In genomic region chr11:33598426-33599069, GRCh38 we compare ENCODE assay signal across 17 cellular contexts.
DNase-seq lines count a peak whose midpoint lies in the region; ATAC-seq lines count a peak whose summit lies in the region.
"Had no signal": no experiment of that assay in that cellular context is flagged by ENCODE, and none has a peak within 500 bp of the region (broad histone marks: within the 10 kb centered on the region; RNA-seq: fewer than 3 reads in every experiment).

No MANE protein-coding gene starts in this region.

- H3K27me3 ChIP-seq in Karpas-422 (ENCODE audit: low read length) = peaks cover 3% of the 10 kb centered on the region; the same call in 1 of the 2 replicates
- H3K27me3 ChIP-seq: colonic mucosa, tibial nerve had no signal

- H3K9me3 Mint-ChIP-seq in naive thymus-derived CD8-positive, alpha-beta T cell = peaks cover 0 to 3% (median 0%) of the 10 kb centered on the region in 9 donors
- H3K9me3 Mint-ChIP-seq: CD4-positive, alpha-beta T cell; immature natural killer cell had no signal

- no peaks in the 10 kb centered on the region for H4K20me1 ChIP-seq in Karpas-422 (ENCODE audit: insufficient read depth, low read depth, low read length)

- no peak overlapping the region for H2AFZ ChIP-seq in Karpas-422 (ENCODE audit: low read length)

- H3K4me3 ChIP-seq in Karpas-422 (ENCODE audit: low read length) = no peak overlapping the region
- H3K4me3 ChIP-seq: colonic mucosa, tibial nerve had no signal

- H3K4me1 Mint-ChIP-seq in naive thymus-derived CD8-positive, alpha-beta T cell = no peaks in the 10 kb centered on the region
- H3K4me1 Mint-ChIP-seq: immature natural killer cell had no signal

- H3K27me3 Mint-ChIP-seq in naive thymus-derived CD8-positive, alpha-beta T cell = peaks cover 16 to 46% (median 35%) of the 10 kb centered on the region in 5 donors

- peak; percentile 43 for DNase-seq in Karpas-422
- peak; percentile 77 for DNase-seq in NCI-H2227 (lab: John Stamatoyannopoulos, UW; ENCODE audit: unreplicated experiment)
- DNase-seq in cerebellar cortex (ENCODE audit: low spot score) = peak; percentile 78
- DNase-seq in pons (ENCODE audit: low spot score) = peak; percentile 11
- DNase-seq in sciatic nerve (ENCODE audit: low spot score) = no peak
- DNase-seq in activated CD4-positive, alpha-beta T cell treated with anti-CD3 and anti-CD28 coated beads, Interleukin-2, amount 50 U/mL, for 1 hour = no peak
- no peak for DNase-seq in naive thymus-derived CD8-positive, alpha-beta T cell
- no peak for DNase-seq in SW 1271 (lab: John Stamatoyannopoulos, UW)
- DNase-seq: activated naive CD4-positive, alpha-beta T cell treated with anti-CD3 and anti-CD28 coated beads for 36 hours; CD4-positive, alpha-beta T cell; colonic mucosa; GOT3; immature natural killer cell; NCI-H1048; small intestine; T1000 had no signal

- H3K9me3 ChIP-seq in Karpas-422 (ENCODE audit: low read length) = peaks cover 9% of the 10 kb centered on the region; the same call in 1 of the 2 replicates
- H3K9me3 ChIP-seq: colonic mucosa had no signal

- H3K4me1 ChIP-seq in Karpas-422 (ENCODE audit: low read length) = peaks cover 3% of the 10 kb centered on the region; the same call in 1 of the 2 replicates
- H3K4me1 ChIP-seq: colonic mucosa had no signal

- no peak overlapping the region for H3K9ac ChIP-seq in Karpas-422 (ENCODE audit: low read length)

- no peak overlapping the region for H3K27ac ChIP-seq in Karpas-422 (ENCODE audit: low read length)
- H3K27ac ChIP-seq: colonic mucosa, tibial nerve had no signal

- POLR2A ChIA-PET in naive thymus-derived CD8-positive, alpha-beta T cell (lab: Charles Lee) = no interaction called here

- H3K79me2 ChIP-seq in Karpas-422 (ENCODE audit: low read length) = no peaks in the 10 kb centered on the region

- no peak overlapping the region for H3K4me3 Mint-ChIP-seq in naive thymus-derived CD8-positive, alpha-beta T cell
- H3K4me3 Mint-ChIP-seq: activated naive CD4-positive, alpha-beta T cell treated with anti-CD3 and anti-CD28 coated beads for 36 hours; CD4-positive, alpha-beta T cell; immature natural killer cell had no signal

- no peak for ATAC-seq in sciatic nerve
- ATAC-seq in naive thymus-derived CD8-positive, alpha-beta T cell = no peak

- H3K36me3 Mint-ChIP-seq in naive thymus-derived CD8-positive, alpha-beta T cell = no peaks in the 10 kb centered on the region
- H3K36me3 Mint-ChIP-seq: immature natural killer cell had no signal

- peak overlapping the region; percentile 11 for H3K4me2 ChIP-seq in Karpas-422 (ENCODE audit: low read depth, low read length, poor library complexity, severe bottlenecking)

- intact Hi-C loops in sciatic nerve (cut with DNase I) = no loop called here

- no peak overlapping the region for H3K27ac Mint-ChIP-seq in naive thymus-derived CD8-positive, alpha-beta T cell
- H3K27ac Mint-ChIP-seq: activated naive CD4-positive, alpha-beta T cell treated with anti-CD3 and anti-CD28 coated beads for 36 hours; CD4-positive, alpha-beta T cell; immature natural killer cell had no signal

- H3K9me2 ChIP-seq in Karpas-422 (replicated peaks; ENCODE audit: insufficient read depth, low read length) = no peaks in the 10 kb centered on the region

- H3K36me3 ChIP-seq in Karpas-422 (ENCODE audit: insufficient read depth, low read length) = no peaks in the 10 kb centered on the region
- H3K36me3 ChIP-seq: colonic mucosa had no signal

Comparison
In these comparisons a context has a peak if more than half of its experiments do, and no peak if none do; other contexts are left out.
1. DNase-seq: peak in Karpas-422 (single experiment), NCI-H2227 (single experiment), cerebellar cortex (single experiment) and pons (single experiment); none in sciatic nerve (single experiment), activated CD4-positive, alpha-beta T cell treated with anti-CD3 and anti-CD28 coated beads, Interleukin-2, amount 50 U/mL, for 1 hour (single experiment), naive thymus-derived CD8-positive, alpha-beta T cell (0 of 10) and SW 1271 (0 of 2).